Comparison of ENCODE assay signal across 8 cellular contexts in genomic region chr5:66144799-66145390, GRCh38. TPM values are rescaled to one million over a fixed set of nuclear protein-coding genes. Genes with fewer than 3 reads are reported as not detected.
DNase-seq lines count a peak whose midpoint lies in the region; ATAC-seq and TF ChIP-seq lines count a peak whose summit lies in the region.

No MANE protein-coding gene starts in this region.

- peak overlapping the region; percentile 84 for H3K4me3 ChIP-seq in GM08714 (ENCODE audit: low read length)
- H3K4me3 ChIP-seq in HL-60 (replicated peaks; ENCODE audit: insufficient read depth, low read length), result peak overlapping the region; percentile 55
- peak overlapping the region; percentile 76 for H3K4me3 ChIP-seq in SJSA1
- peak overlapping the region; percentile 86 for H3K4me3 ChIP-seq in epithelial cell of esophagus (ENCODE audit: low read length)

- H3K4me1 Mint-ChIP-seq in natural killer cell, result peaks cover 40 to 42% of the 10 kb centered on the region in 2 donors

- no peak for TF ChIP-seq CTCF in HL-60 (IDR thresholded peaks at IDR 0.05; ENCODE audit: insufficient read depth, low read length)
- TF ChIP-seq CTCF in epithelial cell of esophagus (IDR thresholded peaks at IDR 0.05; ENCODE audit: insufficient read depth, low read depth, low read length, missing control alignments), result no peak
- TF ChIP-seq CTCF in natural killer cell (IDR thresholded peaks at IDR 0.05), result no peak

- peaks cover 20% of the 10 kb centered on the region for H3K36me3 ChIP-seq in SJSA1

- H3K36me3 Mint-ChIP-seq in natural killer cell, result no peaks in the 10 kb centered on the region

- peak overlapping the region; percentile 99 to 100 for H3K27ac Mint-ChIP-seq in natural killer cell

- ATAC-seq in GM21423 (IDR thresholded peaks at IDR 0.05; ENCODE audit: unreplicated experiment) (peak; percentile 48), natural killer cell (peak; percentile 57 to 67 (median 59))

- H3K9me3 Mint-ChIP-seq in natural killer cell, result no peaks in the 10 kb centered on the region

- no peaks in the 10 kb centered on the region for H3K9me3 ChIP-seq in SJSA1 (replicated peaks)

- no peaks in the 10 kb centered on the region for H3K27me3 Mint-ChIP-seq in natural killer cell (ENCODE audit: low read depth in 2 of 2)

- H3K27ac ChIP-seq in HL-60 (replicated peaks) (peak overlapping the region; percentile 99), SJSA1 (peak overlapping the region; percentile 92)

- intact Hi-C loops in natural killer cell (cut with micrococcal nuclease), result loop anchor here (1.0 to 10.0 kb wide), 4 partner anchors 218 to 520 kb away; partner anchors contain the start of genes NLN, SGTB, SHLD3 and TRAPPC13

- H3K4me3 Mint-ChIP-seq in natural killer cell, result peak overlapping the region; percentile 99

- no peaks in the 10 kb centered on the region for H3K27me3 ChIP-seq in HL-60 (ENCODE audit: insufficient read depth, poor library complexity, severe bottlenecking)
- no peaks in the 10 kb centered on the region for H3K27me3 ChIP-seq in SJSA1 (replicated peaks)

- no peak for DNase-seq in HL-60 (ENCODE audit: low read depth in 1 of 2, low spot score in 1 of 2)
- no peak for DNase-seq in SJSA1 (ENCODE audit: low read depth in 1 of 2, low spot score in 2 of 2)
- no peak for DNase-seq in epithelial cell of esophagus (ENCODE audit: low read depth)
- DNase-seq in natural killer cell, result no peak
- DNase-seq in cortex of kidney (lab: John Stamatoyannopoulos, UW), result no peak
- DNase-seq in NK-92 treated with Interleukin-12 subunit alpha and Interleukin-12 subunit beta, amount 100 ng/mL, for 24 hours (lab: John Stamatoyannopoulos, UW), result no peak

- H3K4me1 ChIP-seq in SJSA1 (replicated peaks), result peaks cover 12% of the 10 kb centered on the region; the same call in 1 of the 2 replicates

RNA-seq across cellular contexts. Expression of gene SREK1, which starts 0.8 kb away (rescaled TPM):
- total RNA-seq in SJSA1 (2014; rRNA removed; shearing (Covaris generic)), result 33.7 and 45.0 TPM in 2 replicates
- total RNA-seq in natural killer cell, result 100 to 1,000 TPM; 151 to 177 (median 168) TPM
